In genomic region chr16:70758786-70759185, GRCh38 we compare ENCODE assay signal across 21 cellular contexts. TPM values are rescaled to one million over a fixed set of nuclear protein-coding genes. Genes with fewer than 3 reads are reported as not detected.
A peak's percentile ranks its signal among the peaks of the same experiment; 100 is the strongest.
DNase-seq lines count a peak whose midpoint lies in the region; ATAC-seq, FAIRE-seq and TF ChIP-seq lines count a peak whose summit lies in the region.
"Had no signal": no experiment of that assay in that cellular context is flagged by ENCODE, and none has a peak within 500 bp of the region (broad histone marks: within the 10 kb centered on the region; RNA-seq: fewer than 3 reads in every experiment).

No MANE protein-coding gene starts in this region.

- H3K4me1 ChIP-seq in right atrium auricular region (no peaks in the 10 kb centered on the region), kidney (ENCODE audit: control insufficient read depth in 1 of 2, insufficient read depth in 1 of 2, low read depth in 1 of 2, low read length in 2 of 2) (peaks cover 4 to 12% of the 10 kb centered on the region in 2 donors)

- no peak overlapping the region for H3K4me3 Mint-ChIP-seq in T-helper 17 cell
- no peak overlapping the region for H3K4me3 Mint-ChIP-seq in type B pancreatic cell
- H3K4me3 Mint-ChIP-seq: naive thymus-derived CD8-positive, alpha-beta T cell had no signal

- TF ChIP-seq CTCF in right atrium auricular region (IDR thresholded peaks at IDR 0.05), result no peak
- TF ChIP-seq CTCF in kidney (IDR thresholded peaks at IDR 0.05; ENCODE audit: borderline replicate concordance, extremely low read depth, insufficient read depth), result no peak
- no peak for TF ChIP-seq CTCF in type B pancreatic cell (conservative IDR thresholded peaks at IDR 0.05)

- peaks cover 24% of the 10 kb centered on the region for H3K36me3 ChIP-seq in right atrium auricular region
- peaks cover 6 to 8% of the 10 kb centered on the region in 2 donors for H3K36me3 ChIP-seq in kidney (ENCODE audit: control insufficient read depth in 1 of 2, insufficient read depth in 2 of 2, low read length in 2 of 2)

- no peak overlapping the region for H3K27ac ChIP-seq in right atrium auricular region
- no peak overlapping the region for H3K27ac ChIP-seq in kidney (ENCODE audit: low read depth in 2 of 2, low read length in 2 of 2)
- H3K27ac ChIP-seq: C4-2B, epithelial cell of prostate, KMS-11, PC-9, WERI-Rb-1 had no signal

- peaks cover 3% of the 10 kb centered on the region for H3K36me3 Mint-ChIP-seq in T-helper 17 cell (ENCODE audit: low read depth)
- peaks cover 13% of the 10 kb centered on the region for H3K36me3 Mint-ChIP-seq in type B pancreatic cell

- H3K27me3 ChIP-seq in right atrium auricular region, result no peaks in the 10 kb centered on the region

- DNase-seq in Right ventricle myocardium inferior (ENCODE audit: missing footprints), result peak; percentile 44
- no peak for DNase-seq in right atrium auricular region (ENCODE audit: low spot score)
- DNase-seq in T-helper 17 cell, result no peak
- peak; percentile 24 for DNase-seq in kidney
- no peak for DNase-seq in type B pancreatic cell (ENCODE audit: extremely low spot score, unreplicated experiment)
- DNase-seq in DMS153 treated with DMSO at 0.1 percent for 48 hours (lab: John Stamatoyannopoulos, UW; ENCODE audit: unreplicated experiment), result no peak
- no peak for DNase-seq in kidney glomerular epithelial cell (lab: John Stamatoyannopoulos, UW)
- DNase-seq: activated effector memory CD4-positive, alpha-beta T cell treated with Interleukin-2 at 50 U/mL for 16 hours; effector CD4-positive, alpha-beta T cell; midbrain; MM.1S; NCI-H526 treated with DMSO at 0.1 percent for 48 hours; PC-9; SHP77 treated with DMSO at 0.1 percent for 48 hours; stimulated activated CD4-positive, alpha-beta T cell treated with anti-CD3 and anti-CD28 coated beads, Interleukin-2, amount 100 ng/mL, for 48 hours; T1000; WERI-Rb-1 had no signal

- H3K4me1 Mint-ChIP-seq in T-helper 17 cell (peaks cover 3% of the 10 kb centered on the region), type B pancreatic cell (ENCODE audit: unreplicated experiment) (peaks cover 18% of the 10 kb centered on the region)

- H3K27ac Mint-ChIP-seq in T-helper 17 cell, result peak overlapping the region; percentile 66
- peak overlapping the region; percentile 31 for H3K27ac Mint-ChIP-seq in type B pancreatic cell

- H3K4me3 ChIP-seq in right atrium auricular region (no peak overlapping the region), kidney (ENCODE audit: low read length in 2 of 2) (no peak overlapping the region)
- H3K4me3 ChIP-seq: PC-9 had no signal

- H3K9me3 ChIP-seq in right atrium auricular region (no peaks in the 10 kb centered on the region), T-helper 17 cell (ENCODE audit: control insufficient read depth, low read length, poor library complexity, severe bottlenecking) (no peaks in the 10 kb centered on the region), kidney (ENCODE audit: control insufficient read depth in 1 of 2, low read length in 2 of 2) (no peaks in the 10 kb centered on the region)

- no peak overlapping the region for H3K9ac ChIP-seq in kidney (ENCODE audit: low read length in 2 of 2)
- H3K9ac ChIP-seq: KMS-11 had no signal

- no peaks in the 10 kb centered on the region for H3K9me3 Mint-ChIP-seq in type B pancreatic cell
- H3K9me3 Mint-ChIP-seq: naive thymus-derived CD8-positive, alpha-beta T cell had no signal

- intact Hi-C loops in Right ventricle myocardium inferior (cut with DNase I), result no loop called here
- intact Hi-C loops in kidney (cut with DNase I), result no loop called here

- H3K27me3 Mint-ChIP-seq in T-helper 17 cell (no peaks in the 10 kb centered on the region), type B pancreatic cell (no peaks in the 10 kb centered on the region)
- H3K27me3 Mint-ChIP-seq: naive thymus-derived CD8-positive, alpha-beta T cell had no signal

- ATAC-seq in Right ventricle myocardium inferior (no peak), T-helper 17 cell (no peak)
- ATAC-seq: naive thymus-derived CD8-positive, alpha-beta T cell had no signal

- FAIRE-seq in kidney (lab: Jason Lieb, UNC), result no peak

RNA-seq across cellular contexts. Expression of gene VAC14, which starts 42.2 kb away (rescaled TPM):
- total RNA-seq in Right ventricle myocardium inferior (21.7 TPM), right atrium auricular region (10 to 100 TPM; 22.1 to 26.5 TPM), T-helper 17 cell (10 to 100 TPM; 36.7 to 38.4 TPM), kidney (36.8 TPM), type B pancreatic cell (ENCODE audit: low replicate concordance) (38.3 and 39.5 TPM in 2 replicates)
- 41.9 TPM for polyA plus RNA-seq in kidney (ENCODE audit: insufficient read depth, low read depth, low replicate concordance)

Comparison
In these comparisons a context has a peak if more than half of its experiments do, and no peak if none do; other contexts are left out.
1. DNase-seq: peak in Right ventricle myocardium inferior (single experiment) and kidney (single experiment); none in right atrium auricular region (single experiment), T-helper 17 cell (0 of 3), type B pancreatic cell (single experiment), DMS153 treated with DMSO at 0.1 percent for 48 hours (single experiment) and kidney glomerular epithelial cell (single experiment).